Comparison of ENCODE assay signal across 37 cellular contexts in genomic region chr7:124912972-124913371, GRCh38. TPM values are rescaled to one million over a fixed set of nuclear protein-coding genes. Genes with fewer than 3 reads are reported as not detected.
DNase-seq lines count a peak whose midpoint lies in the region; ATAC-seq, FAIRE-seq and TF ChIP-seq lines count a peak whose summit lies in the region.
"Had no signal": no experiment of that assay in that cellular context is flagged by ENCODE, and none has a peak within 500 bp of the region (broad histone marks: within the 10 kb centered on the region; RNA-seq: fewer than 3 reads in every experiment).

No MANE protein-coding gene starts in this region.

- no peaks in the 10 kb centered on the region for H3K9me3 ChIP-seq in HEK293 (ENCODE audit: control insufficient read depth, insufficient read depth, low read depth, low read length)
- H3K9me3 ChIP-seq in K562 (replicated peaks; ENCODE audit: control insufficient read depth, insufficient read depth, low read depth, low read length) = no peaks in the 10 kb centered on the region
- no peaks in the 10 kb centered on the region for H3K9me3 ChIP-seq in PC-3 (ENCODE audit: low read length)
- H3K9me3 ChIP-seq: A549; BE2C; BLaER1; BLaER1 treated with 17β-estradiol and CSF1 and Interleukin-3, amounts not matched to agents 10 nM and 100 nM; Caco-2 had no signal

- H3K4me2 ChIP-seq in K562 (ENCODE audit: insufficient read depth, low read length) = no peak overlapping the region
- H3K4me2 ChIP-seq in PC-3 (ENCODE audit: low read length) = no peak overlapping the region
- H3K4me2 ChIP-seq: A549; BLaER1; BLaER1 treated with 17β-estradiol and CSF1 and Interleukin-3, amounts not matched to agents 10 nM and 100 nM had no signal

- TF ChIP-seq POLR2A in K562 (conservative IDR thresholded peaks at IDR 0.05) = no peak

- H3F3A ChIP-seq in PC-3 (ENCODE audit: low read length, unreplicated experiment) = no peaks in the 10 kb centered on the region

- H3K36me3 ChIP-seq in HEK293 (ENCODE audit: control insufficient read depth in 2 of 2, insufficient read depth in 1 of 2, low read length in 2 of 2) (peaks cover 0 to 3% of the 10 kb centered on the region in 2 experiments; a peak in 2 of 3 replicates), K562 (ENCODE audit: control insufficient read depth, insufficient read depth, low read length) (peaks cover 14% of the 10 kb centered on the region), PC-3 (ENCODE audit: low read depth, low read length) (no peaks in the 10 kb centered on the region)
- H3K36me3 ChIP-seq: BE2C had no signal

- H3K27ac ChIP-seq in HEK293 (ENCODE audit: extremely low read depth, low read depth, low read length) (no peak overlapping the region), K562 (ENCODE audit: extremely low read depth, low read depth, low read length) (no peak overlapping the region), PC-3 (ENCODE audit: low read length) (no peak overlapping the region)
- H3K27ac ChIP-seq: 22Rv1; A549; BLaER1; BLaER1 treated with 17β-estradiol and CSF1 and Interleukin-3, amounts not matched to agents 10 nM and 100 nM; C4-2B had no signal

- BruUV-seq in K562 (replicated peaks; lab: Mats Ljungman, UMichigan) (no TSS peak), PC-3 (replicated peaks; lab: Mats Ljungman, UMichigan) (no TSS peak)

- WGBS in K562 (ENCODE audit: insufficient coverage, low coverage, missing lambda C conversion rate) = 73% methylated on average over 4 of the region's 4 CpGs

- H3K27ac Mint-ChIP-seq in activated T-helper 17 cell treated with anti-CD3 and anti-CD28 coated beads, Interleukin-2, amount 50 U/mL, for 72 hours = peak overlapping the region; percentile 44
- H3K27ac Mint-ChIP-seq in nephron progenitor cell (peak overlapping the region; percentile 52), endothelial cell (ENCODE audit: unreplicated experiment) (no peak overlapping the region)
- no peak overlapping the region for H3K27ac Mint-ChIP-seq in activated T-helper 1 cell treated with anti-CD3 and anti-CD28 coated beads, Interleukin-12 subunit alpha, Interleukin-12 subunit beta, Interleukin-2, Interleukin-4 antibody, amounts not matched to agents 30 ng/mL and 10 ng/mL and 1 ng/mL, durations not matched to agents 14 hours and 24 hours and 36 hours
- H3K27ac Mint-ChIP-seq: B cell; CD4-positive, alpha-beta T cell; CD4-positive, CD25-positive, alpha-beta regulatory T cell; CD8-positive, alpha-beta T cell had no signal

- TF ChIP-seq CTCF in HEK293 (tag by site-specific recombination; IDR thresholded peaks at IDR 0.05) (no peak), K562 (IDR thresholded peaks at IDR 0.05 in 2 of 3, conservative IDR thresholded peaks at IDR 0.05 in 1 of 3; ENCODE audit: insufficient read depth in 2 of 3, low read depth in 1 of 3, low read length in 3 of 3) (no peak), nephron progenitor cell (IDR thresholded peaks at IDR 0.05) (no peak), PC-3 (conservative IDR thresholded peaks at IDR 0.05; ENCODE audit: low read depth, low read length) (no peak), endothelial cell (IDR thresholded peaks at IDR 0.05; ENCODE audit: unreplicated experiment) (no peak)

- no peak for TF ChIP-seq EP300 in K562 (IDR thresholded peaks at IDR 0.05; ENCODE audit: low read length)

- no peaks in the 10 kb centered on the region for H3K9me3 Mint-ChIP-seq in activated T-helper 17 cell treated with anti-CD3 and anti-CD28 coated beads, Interleukin-2, amount 50 U/mL, for 72 hours
- H3K9me3 Mint-ChIP-seq in nephron progenitor cell = no peaks in the 10 kb centered on the region
- H3K9me3 Mint-ChIP-seq in endothelial cell (ENCODE audit: unreplicated experiment) = no peaks in the 10 kb centered on the region
- no peaks in the 10 kb centered on the region for H3K9me3 Mint-ChIP-seq in activated T-helper 1 cell treated with anti-CD3 and anti-CD28 coated beads, Interleukin-12 subunit alpha, Interleukin-12 subunit beta, Interleukin-2, Interleukin-4 antibody, amounts not matched to agents 30 ng/mL and 10 ng/mL and 1 ng/mL, durations not matched to agents 14 hours and 24 hours and 36 hours
- H3K9me3 Mint-ChIP-seq: CD14-positive monocyte; CD4-positive, alpha-beta memory T cell; CD4-positive, alpha-beta T cell; CD4-positive, CD25-positive, alpha-beta regulatory T cell; CD8-positive, alpha-beta memory T cell; CD8-positive, alpha-beta T cell had no signal

- no peak for TF ChIP-seq RAD21 in K562 (CRISPR knock-in tag; conservative IDR thresholded peaks at IDR 0.05 in 1 of 2, IDR thresholded peaks at IDR 0.05 in 1 of 2)

- CTCF ChIA-PET in HEK293 (lab: Yijun Ruan, JAX) (no interaction called here), K562 (lab: Yijun Ruan, JAX; ENCODE audit: low intra/inter-chr PET ratio) (interaction anchor here (0.7 kb wide), 1 partner anchor 127 kb away, joined by 3 read pairs; no protein-coding TSS in a partner anchor), PC-3 (lab: Charles Lee) (no interaction called here)

- intact Hi-C loops in K562 (cut with micrococcal nuclease) = no loop called here
- intact Hi-C loops in PC-3 (cut with micrococcal nuclease) = no loop called here
- intact Hi-C loops in activated T-helper 1 cell treated with anti-CD3 and anti-CD28 coated beads, Interleukin-12 subunit alpha, Interleukin-12 subunit beta, Interleukin-2, Interleukin-4 antibody, amounts not matched to agents 30 ng/mL and 10 ng/mL and 1 ng/mL, durations not matched to agents 14 hours and 24 hours and 36 hours (cut with micrococcal nuclease) = no loop called here

- H3K27me3 ChIP-seq in K562 (ENCODE audit: control insufficient read depth in 2 of 2, insufficient read depth in 2 of 2, low read length in 2 of 2) (no peaks in the 10 kb centered on the region), PC-3 (ENCODE audit: low read length) (no peaks in the 10 kb centered on the region)
- H3K27me3 ChIP-seq: BE2C; BLaER1; BLaER1 treated with 17β-estradiol and CSF1 and Interleukin-3, amounts not matched to agents 10 nM and 100 nM had no signal

- H2AFZ ChIP-seq in K562 (ENCODE audit: low read depth, low read length) = no peak overlapping the region
- no peak overlapping the region for H2AFZ ChIP-seq in PC-3 (ENCODE audit: low read length)

- peaks cover 4% of the 10 kb centered on the region for H3K4me1 Mint-ChIP-seq in activated T-helper 17 cell treated with anti-CD3 and anti-CD28 coated beads, Interleukin-2, amount 50 U/mL, for 72 hours
- H3K4me1 Mint-ChIP-seq in nephron progenitor cell = peaks cover 9% of the 10 kb centered on the region
- H3K4me1 Mint-ChIP-seq in endothelial cell (ENCODE audit: unreplicated experiment) = no peaks in the 10 kb centered on the region
- peaks cover 11% of the 10 kb centered on the region for H3K4me1 Mint-ChIP-seq in activated T-helper 1 cell treated with anti-CD3 and anti-CD28 coated beads, Interleukin-12 subunit alpha, Interleukin-12 subunit beta, Interleukin-2, Interleukin-4 antibody, amounts not matched to agents 30 ng/mL and 10 ng/mL and 1 ng/mL, durations not matched to agents 14 hours and 24 hours and 36 hours (ENCODE audit: low read depth)
- H3K4me1 Mint-ChIP-seq: B cell, CD14-positive monocyte had no signal

- no peaks in the 10 kb centered on the region; the same call in 1 of the 2 replicates for H3K4me1 ChIP-seq in HEK293 (ENCODE audit: control insufficient read depth, insufficient read depth, low read length)
- no peaks in the 10 kb centered on the region for H3K4me1 ChIP-seq in K562 (replicated peaks in 1 of 2; ENCODE audit: control insufficient read depth in 2 of 2, insufficient read depth in 2 of 2, low read length in 2 of 2)
- H3K4me1 ChIP-seq in PC-3 (ENCODE audit: insufficient read depth, low read length) = no peaks in the 10 kb centered on the region
- H3K4me1 ChIP-seq: A549; BLaER1; BLaER1 treated with 17β-estradiol and CSF1 and Interleukin-3, amounts not matched to agents 10 nM and 100 nM; Caco-2 had no signal

- H4K20me1 ChIP-seq in K562 (replicated peaks; ENCODE audit: control insufficient read depth, insufficient read depth, low read length) = no peaks in the 10 kb centered on the region
- no peaks in the 10 kb centered on the region; the same call in 1 of the 2 replicates for H4K20me1 ChIP-seq in PC-3 (ENCODE audit: low read length)

- H3K9me1 ChIP-seq in K562 (ENCODE audit: control insufficient read depth, insufficient read depth, low read length) = no peaks in the 10 kb centered on the region

- H3K4me3 ChIP-seq in HEK293 (ENCODE audit: low read depth, low read length) (no peak overlapping the region), K562 (no peak overlapping the region), PC-3 (ENCODE audit: low read length) (no peak overlapping the region)
- H3K4me3 ChIP-seq: A549; BLaER1; BLaER1 treated with 17β-estradiol and CSF1 and Interleukin-3, amounts not matched to agents 10 nM and 100 nM had no signal

- no peaks in the 10 kb centered on the region for H3K27me3 Mint-ChIP-seq in activated T-helper 17 cell treated with anti-CD3 and anti-CD28 coated beads, Interleukin-2, amount 50 U/mL, for 72 hours
- H3K27me3 Mint-ChIP-seq in nephron progenitor cell (ENCODE audit: low read depth, poor library complexity) (no peaks in the 10 kb centered on the region), endothelial cell (ENCODE audit: unreplicated experiment) (no peaks in the 10 kb centered on the region)
- no peaks in the 10 kb centered on the region for H3K27me3 Mint-ChIP-seq in activated T-helper 1 cell treated with anti-CD3 and anti-CD28 coated beads, Interleukin-12 subunit alpha, Interleukin-12 subunit beta, Interleukin-2, Interleukin-4 antibody, amounts not matched to agents 30 ng/mL and 10 ng/mL and 1 ng/mL, durations not matched to agents 14 hours and 24 hours and 36 hours (ENCODE audit: insufficient read depth)
- H3K27me3 Mint-ChIP-seq: B cell; CD4-positive, alpha-beta memory T cell; CD4-positive, alpha-beta T cell; CD4-positive, CD25-positive, alpha-beta regulatory T cell; CD8-positive, alpha-beta memory T cell had no signal

- POLR2A ChIA-PET in HEK293 (lab: Yijun Ruan, JAX) = no interaction called here
- POLR2A ChIA-PET in K562 (lab: Yijun Ruan, JAX) = no interaction called here
- POLR2A ChIA-PET in PC-3 (lab: Charles Lee; ENCODE audit: unreplicated experiment) = no interaction called here

- H3K9ac ChIP-seq in K562 (ENCODE audit: insufficient read depth in 1 of 2, low read depth in 2 of 2, low read length in 2 of 2) = no peak overlapping the region
- H3K9ac ChIP-seq in PC-3 (ENCODE audit: low read length) = no peak overlapping the region
- H3K9ac ChIP-seq: BLaER1; BLaER1 treated with 17β-estradiol and CSF1 and Interleukin-3, amounts not matched to agents 10 nM and 100 nM had no signal

- no peak for FAIRE-seq in K562 (lab: Jason Lieb, UNC)
- FAIRE-seq: A204.1, A549, D721Med had no signal

- no peak overlapping the region for H3K4me3 Mint-ChIP-seq in activated T-helper 17 cell treated with anti-CD3 and anti-CD28 coated beads, Interleukin-2, amount 50 U/mL, for 72 hours
- no peak overlapping the region for H3K4me3 Mint-ChIP-seq in nephron progenitor cell
- no peak overlapping the region for H3K4me3 Mint-ChIP-seq in endothelial cell (ENCODE audit: unreplicated experiment)
- no peak overlapping the region for H3K4me3 Mint-ChIP-seq in activated T-helper 1 cell treated with anti-CD3 and anti-CD28 coated beads, Interleukin-12 subunit alpha, Interleukin-12 subunit beta, Interleukin-2, Interleukin-4 antibody, amounts not matched to agents 30 ng/mL and 10 ng/mL and 1 ng/mL, durations not matched to agents 14 hours and 24 hours and 36 hours
- H3K4me3 Mint-ChIP-seq: B cell; CD14-positive monocyte; CD4-positive, alpha-beta memory T cell; CD4-positive, alpha-beta T cell; CD4-positive, CD25-positive, alpha-beta regulatory T cell; CD8-positive, alpha-beta memory T cell; CD8-positive, alpha-beta T cell had no signal

- in situ Hi-C loops in K562 (cut with MboI) = no loop called here

- DNase-seq in K562 (ENCODE audit: extremely low read depth in 1 of 4, low spot score in 3 of 4) = no peak
- DNase-seq in nephron progenitor cell = no peak
- no peak for DNase-seq in PC-3
- DNase-seq in endothelial cell (ENCODE audit: low spot score) = no peak
- DNase-seq in HT-29 (ENCODE audit: low spot score) = no peak
- no peak for DNase-seq in activated T-helper 1 cell treated with anti-CD3 and anti-CD28 coated beads, Interleukin-12 subunit alpha, Interleukin-12 subunit beta, Interleukin-2, Interleukin-4 antibody, amounts not matched to agents 30 ng/mL and 10 ng/mL and 1 ng/mL, durations not matched to agents 14 hours and 24 hours and 36 hours (ENCODE audit: low spot score)
- DNase-seq: 8988T; ACHN; AML-193; BE2C; C1 segment of cervical spinal cord; Caco-2; Calu3; CD4-positive, alpha-beta memory T cell; CD4-positive, alpha-beta T cell; CD4-positive, CD25-positive, alpha-beta regulatory T cell; CD8-positive, alpha-beta memory T cell; CD8-positive, alpha-beta T cell; COR-L47; DMS 273 treated with DMSO at 0.1 percent for 48 hours; DMS153; DMS53; DMS79; DMS79 treated with DMSO at 0.1 percent for 48 hours; DND-41; EL had no signal

- H3K9me2 ChIP-seq in PC-3 (replicated peaks; ENCODE audit: low read length) = no peaks in the 10 kb centered on the region

- no peak for ATAC-seq in activated T-helper 17 cell treated with anti-CD3 and anti-CD28 coated beads, Interleukin-2, amount 50 U/mL, for 72 hours (replicated peaks)
- ATAC-seq in K562 (peak; percentile 34; the same call in 2 of the 3 replicates), PC-3 (no peak)
- ATAC-seq: A549; CD8-positive, alpha-beta T cell had no signal

- H3K79me2 ChIP-seq in K562 (ENCODE audit: control insufficient read depth, insufficient read depth, low read length) (peaks cover 21% of the 10 kb centered on the region), PC-3 (ENCODE audit: low read length) (peaks cover 14% of the 10 kb centered on the region; the same call in 1 of the 2 replicates)

- peaks cover 52% of the 10 kb centered on the region for H3K36me3 Mint-ChIP-seq in activated T-helper 17 cell treated with anti-CD3 and anti-CD28 coated beads, Interleukin-2, amount 50 U/mL, for 72 hours (ENCODE audit: low read depth)
- peaks cover 16% of the 10 kb centered on the region for H3K36me3 Mint-ChIP-seq in nephron progenitor cell (ENCODE audit: low read depth)
- no peaks in the 10 kb centered on the region for H3K36me3 Mint-ChIP-seq in endothelial cell (ENCODE audit: low read depth, unreplicated experiment)
- H3K36me3 Mint-ChIP-seq in activated T-helper 1 cell treated with anti-CD3 and anti-CD28 coated beads, Interleukin-12 subunit alpha, Interleukin-12 subunit beta, Interleukin-2, Interleukin-4 antibody, amounts not matched to agents 30 ng/mL and 10 ng/mL and 1 ng/mL, durations not matched to agents 14 hours and 24 hours and 36 hours (ENCODE audit: low read depth) = peaks cover 9% of the 10 kb centered on the region

RNA-seq across cellular contexts. Expression of gene POT1, which starts 16.7 kb away (rescaled TPM):
- 10 to 100 TPM; 31.8 to 45.1 TPM for total RNA-seq in activated T-helper 17 cell treated with anti-CD3 and anti-CD28 coated beads, Interleukin-2, amount 50 U/mL, for 72 hours
- 107 and 248 TPM in 2 replicates for total RNA-seq in K562 (2011; cell fraction: chromatin; rRNA removed; ENCODE audit: low replicate concordance)
- total RNA-seq in K562 (2011; cell fraction: nucleolus; rRNA removed) = 43.4 and 46.1 TPM in 2 replicates
- total RNA-seq in K562 (2011; cell fraction: nucleoplasm; rRNA removed) = 80.5 and 89.7 TPM in 2 replicates
- 45.9 and 55.1 TPM in 2 replicates for total RNA-seq in K562 (2014; rRNA removed)
- 87.0 and 108 TPM in 2 replicates for total RNA-seq in K562 (2014; rRNA removed; fragmentation: Illumina TruSeq; extraction: Trizol)
- total RNA-seq in K562 (2015; rRNA removed; fragmentation: Illumina TruSeq; extraction: Trizol) = 95.6 and 116 TPM in 2 replicates
- total RNA-seq in K562 (2021) = 63.6 and 66.7 TPM in 2 replicates
- 83.7 and 140 TPM in 2 replicates for polyA plus RNA-seq in K562 (2011; rRNA removed)
- 29.2 and 36.3 TPM in 2 replicates for polyA plus RNA-seq in K562 (2011; cell fraction: cytosol; rRNA removed)
- polyA plus RNA-seq in K562 (2011; cell fraction: nucleus; rRNA removed) = 59.4 and 84.1 TPM in 2 replicates
- 48.8 and 57.2 TPM in 2 replicates for polyA plus RNA-seq in K562 (2012)
- 81.6 and 93.1 TPM in 2 replicates for polyA plus RNA-seq in K562 (2014; fragmentation: Illumina TruSeq; extraction: Trizol)
- 10 to 100 TPM; 37.9 to 56.7 TPM for polyA plus RNA-seq in K562 (2014; fragmentation: Nextera tagmentation; extraction: Ambion mirVana)
- polyA plus RNA-seq in K562 (2014; rRNA removed) = 50.5 and 56.6 TPM in 2 replicates
- 198 and 271 TPM in 2 replicates for polyA minus RNA-seq in K562 (2011; rRNA and poly(A)+ RNA removed)
- polyA minus RNA-seq in K562 (2011; cell fraction: cytosol; rRNA and poly(A)+ RNA removed) = 43.5 and 66.3 TPM in 2 replicates
- 136 and 218 TPM in 2 replicates for polyA minus RNA-seq in K562 (2011; cell fraction: nucleus; rRNA and poly(A)+ RNA removed)
- 18.7 and 20.2 TPM in 2 replicates for total RNA-seq in PC-3 (2014; rRNA removed)
- total RNA-seq in endothelial cell (ENCODE audit: unreplicated experiment) = 25.7 TPM
- total RNA-seq in HT-29 (2014; rRNA removed; shearing (Covaris generic)) = 7.5 and 10.9 TPM in 2 replicates
- 27.1 and 31.1 TPM in 2 replicates for total RNA-seq in activated T-helper 1 cell treated with anti-CD3 and anti-CD28 coated beads, Interleukin-12 subunit alpha, Interleukin-12 subunit beta, Interleukin-2, Interleukin-4 antibody, amounts not matched to agents 30 ng/mL and 10 ng/mL and 1 ng/mL, durations not matched to agents 14 hours and 24 hours and 36 hours

Comparison
In these comparisons a context has a peak if more than half of its experiments do, and no peak if none do; other contexts are left out.
1. H3K27ac Mint-ChIP-seq: peak in activated T-helper 17 cell treated with anti-CD3 and anti-CD28 coated beads, Interleukin-2, amount 50 U/mL, for 72 hours (single experiment) and nephron progenitor cell (single experiment); none in endothelial cell (single experiment) and activated T-helper 1 cell treated with anti-CD3 and anti-CD28 coated beads, Interleukin-12 subunit alpha, Interleukin-12 subunit beta, Interleukin-2, Interleukin-4 antibody, amounts not matched to agents 30 ng/mL and 10 ng/mL and 1 ng/mL, durations not matched to agents 14 hours and 24 hours and 36 hours (single experiment).